ENCODE assay signal across 8 cellular contexts in the genomic region with DNA sequence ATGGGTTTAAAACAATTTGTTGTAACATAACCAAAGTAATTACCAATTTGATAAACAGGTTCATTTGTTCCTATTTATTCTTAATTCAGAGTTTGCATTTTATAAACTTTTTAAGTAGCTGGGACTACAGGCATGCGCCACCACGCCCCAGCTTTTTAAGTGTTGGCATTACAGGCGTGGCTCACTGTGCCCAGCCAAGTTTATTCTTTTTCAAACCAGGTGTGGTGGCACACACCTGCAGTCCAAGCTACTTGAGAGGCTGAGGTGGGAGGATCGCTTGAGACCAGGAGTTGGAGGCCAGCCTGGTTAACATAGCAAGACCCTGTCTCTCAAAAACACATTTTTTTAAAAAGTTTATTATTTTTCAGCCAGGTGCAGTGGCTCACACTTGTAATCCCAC.
"Had no signal": no experiment of that assay in that cellular context is flagged by ENCODE, and none has a peak within 500 bp of the region (broad histone marks: within the 10 kb centered on the region; RNA-seq: fewer than 3 reads in every experiment).

No MANE protein-coding gene starts in this region.

- H3K27ac ChIP-seq: GM23248, HL-60 had no signal

- H3K4me3 ChIP-seq: GM23248, HAP-1 had no signal

- H3K9me3 ChIP-seq: HAP-1 had no signal

- DNase-seq: GM23248, GOT3, H7, HFFc6 had no signal

- ATAC-seq: HCT116, HepG2 had no signal

- H3K4me1 ChIP-seq: HAP-1 had no signal
